Comparison of ENCODE assay signal across 13 cellular contexts in genomic region chr11:62242021-62242420, GRCh38. TPM values are rescaled to one million over a fixed set of nuclear protein-coding genes. Genes with fewer than 3 reads are reported as not detected.
DNase-seq lines count a peak whose midpoint lies in the region; ATAC-seq and TF ChIP-seq lines count a peak whose summit lies in the region.
"Had no signal": no experiment of that assay in that cellular context is flagged by ENCODE, and none has a peak within 500 bp of the region (broad histone marks: within the 10 kb centered on the region; RNA-seq: fewer than 3 reads in every experiment).

TSS of gene SCGB1D2 (plus strand) at chr11:62242239. CDS start at chr11:62242308, 69 bp downstream.

- TF ChIP-seq POLR2A in adrenal gland (IDR thresholded peaks at IDR 0.05) = no peak

- no peak for TF ChIP-seq CTCF in Calu3 (IDR thresholded peaks at IDR 0.05; ENCODE audit: unreplicated experiment)
- no peak for TF ChIP-seq CTCF in adrenal gland (IDR thresholded peaks at IDR 0.05)
- no peak for TF ChIP-seq CTCF in endothelial cell (IDR thresholded peaks at IDR 0.05; ENCODE audit: unreplicated experiment)

- H3K9me3 ChIP-seq in adrenal gland (replicated peaks in 1 of 3) = no peaks in the 10 kb centered on the region

- H3K27me3 ChIP-seq in adrenal gland = peaks cover 5% of the 10 kb centered on the region

- H3K36me3 Mint-ChIP-seq in Calu3 (ENCODE audit: insufficient read depth, unreplicated experiment) = no peaks in the 10 kb centered on the region
- no peaks in the 10 kb centered on the region for H3K36me3 Mint-ChIP-seq in endothelial cell (ENCODE audit: low read depth, unreplicated experiment)
- H3K36me3 Mint-ChIP-seq: CD4-positive, alpha-beta memory T cell had no signal

- no peak within 1 kb of the TSS for H3K27ac Mint-ChIP-seq in Calu3 (ENCODE audit: unreplicated experiment)
- no peak within 1 kb of the TSS for H3K27ac Mint-ChIP-seq in endothelial cell (ENCODE audit: unreplicated experiment)
- H3K27ac Mint-ChIP-seq: CD4-positive, alpha-beta memory T cell; dendritic cell treated with granulocyte-macrophage colony-stimulating factor and Interleukin-4, amounts not matched to agents 40 ng/mL and 50 ng/mL, for 4 days; nephron had no signal

- H3K4me3 ChIP-seq in adrenal gland = no peak within 1 kb of the TSS

- no peaks in the 10 kb centered on the region for H3K36me3 ChIP-seq in adrenal gland (replicated peaks in 1 of 2)

- no peaks in the 10 kb centered on the region for H3K4me1 ChIP-seq in adrenal gland (replicated peaks in 1 of 2)

- H3K9me3 Mint-ChIP-seq in Calu3 (ENCODE audit: low read depth, unreplicated experiment) (no peaks in the 10 kb centered on the region), endothelial cell (ENCODE audit: unreplicated experiment) (no peaks in the 10 kb centered on the region)
- H3K9me3 Mint-ChIP-seq: CD4-positive, alpha-beta memory T cell; dendritic cell treated with granulocyte-macrophage colony-stimulating factor and Interleukin-4, amounts not matched to agents 40 ng/mL and 50 ng/mL, for 4 days; nephron had no signal

- H3K4me3 Mint-ChIP-seq in Calu3 (ENCODE audit: low read depth, unreplicated experiment) = no peak within 1 kb of the TSS
- H3K4me3 Mint-ChIP-seq in endothelial cell (ENCODE audit: unreplicated experiment) = no peak within 1 kb of the TSS
- H3K4me3 Mint-ChIP-seq: CD4-positive, alpha-beta memory T cell; dendritic cell treated with granulocyte-macrophage colony-stimulating factor and Interleukin-4, amounts not matched to agents 40 ng/mL and 50 ng/mL, for 4 days; nephron had no signal

- no peak within 1 kb of the TSS for H3K27ac ChIP-seq in adrenal gland

- DNase-seq in Calu3 = peak; percentile 2
- peak; percentile 41 to 99 (median 95) for DNase-seq in NCI-H1417 (lab: John Stamatoyannopoulos, UW)
- DNase-seq in adrenal gland = peak; percentile 36 to 83 (median 65)
- peak; percentile 41 for DNase-seq in left kidney (ENCODE audit: low read depth, low spot score)
- no peak for DNase-seq in NCI-H524 (lab: John Stamatoyannopoulos, UW)
- no peak for DNase-seq in GM19238 (ENCODE audit: insufficient read length, low spot score)
- DNase-seq in endothelial cell (ENCODE audit: low spot score) = no peak
- DNase-seq: CD4-positive, alpha-beta memory T cell; NCI-H82 had no signal

- CTCF ChIA-PET in Calu3 (lab: Charles Lee) = no interaction called here

- BruUV-seq in Calu3 (replicated peaks; lab: Mats Ljungman, UMichigan) = no TSS peak

- no peaks in the 10 kb centered on the region for H3K4me1 Mint-ChIP-seq in Calu3 (ENCODE audit: low read depth, unreplicated experiment)
- no peaks in the 10 kb centered on the region for H3K4me1 Mint-ChIP-seq in endothelial cell (ENCODE audit: unreplicated experiment)
- H3K4me1 Mint-ChIP-seq: CD4-positive, alpha-beta memory T cell; nephron had no signal

- WGBS in adrenal gland, 4 donors = 11 to 23% (median 16%) methylated on average over 3 of the region's 3 CpGs; no CpG with 5 or more reads in 1 of the 4 donors

- H3K27me3 Mint-ChIP-seq in Calu3 (ENCODE audit: unreplicated experiment) (peaks cover 90% of the 10 kb centered on the region), endothelial cell (ENCODE audit: unreplicated experiment) (peaks cover 5% of the 10 kb centered on the region)

- no peak for ATAC-seq in GM19395 (IDR thresholded peaks at IDR 0.05; ENCODE audit: unreplicated experiment)

- intact Hi-C loops in Calu3 (cut with micrococcal nuclease; ENCODE audit: unreplicated experiment) = no loop called here
- intact Hi-C loops in adrenal gland (cut with DNase I) = no loop called here

RNA-seq across cellular contexts. Expression of gene SCGB1D2, which starts in this region (rescaled TPM):
- total RNA-seq in Calu3 (2022) (not detected in 2 replicates), adrenal gland (1 to 10 TPM in 3 of 8 donors, under 1 TPM in 1, not detected in 4; 0.54 to 4.9 (median 2.6) TPM), endothelial cell (ENCODE audit: unreplicated experiment) (not detected)
- 10 to 100 TPM in 1 of 3 donors, 1 to 10 TPM in 2; 2.0 to 13.3 (median 5.8) TPM for polyA plus RNA-seq in adrenal gland
- total RNA-seq: CD4-positive, alpha-beta memory T cell; HT-29 had no signal
- polyA plus RNA-seq: CD4-positive, alpha-beta memory T cell had no signal

Comparison
In these comparisons a context has a peak if more than half of its experiments do, and no peak if none do; other contexts are left out.
1. Peak in DNase-seq in Calu3; RNA of the gene not detected or under 1 TPM.
2. DNase-seq: peak in NCI-H1417 (3 of 3), adrenal gland (7 of 7) and left kidney (single experiment); none in NCI-H524 (0 of 2), GM19238 (single experiment) and endothelial cell (single experiment).